ENCODE assay signal across 1 cellular context in genomic region chr7:117871778-117872538, GRCh38.
TF ChIP-seq lines count a peak whose summit lies in the region.

No MANE protein-coding gene starts in this region.

TF ChIP-seq in H1, 55 proteins besides CTCF, POLR2A, EP300 and RAD21:
- TF ChIP-seq RNF2 (IDR thresholded peaks at IDR 0.05; ENCODE audit: borderline replicate concordance, low read depth, low read length, missing control alignments, poor library complexity, severe bottlenecking): no peak
- TF ChIP-seq CHD1 (IDR thresholded peaks at IDR 0.05; ENCODE audit: low read depth, low read length): no peak
- TF ChIP-seq TBP (IDR thresholded peaks at IDR 0.05; ENCODE audit: low read depth, low read length): peak; percentile 35; the same call in 1 of the 2 replicates
- TF ChIP-seq HDAC2 (IDR thresholded peaks at IDR 0.05; ENCODE audit: borderline replicate concordance in 1 of 2, low read depth in 2 of 2, low read length in 2 of 2): 0 out of 4 replicates have a peak, but pooled peaks of 1 of the 2 experiments have one; percentile 28
- peak; percentile 37; the same call in 1 of the 2 replicates for TF ChIP-seq TAF1 (IDR thresholded peaks at IDR 0.05; ENCODE audit: low read depth, low read length)
